In the genomic region with DNA sequence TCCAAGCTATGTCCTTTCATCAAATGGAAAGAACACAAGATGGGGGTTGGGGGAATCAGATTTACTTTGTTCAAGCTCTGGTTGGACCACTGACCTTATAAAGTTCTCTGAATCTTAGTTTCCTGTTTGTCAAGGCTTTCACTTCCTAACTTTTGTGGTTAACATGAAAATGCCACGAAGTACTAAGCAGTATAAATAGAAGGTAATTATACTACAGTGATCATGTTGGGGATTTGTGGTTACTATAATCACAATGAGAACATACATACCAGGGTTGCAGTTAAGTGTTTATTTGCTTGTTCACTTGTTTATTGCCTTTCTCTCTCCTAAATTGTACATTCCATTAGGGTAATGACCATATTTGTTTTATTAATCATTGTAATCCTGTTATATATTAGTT, we compare ENCODE assay signal across 1 cellular context.
A peak's percentile ranks its signal among the peaks of the same experiment; 100 is the strongest.
TF ChIP-seq lines count a peak whose summit lies in the region.

No MANE protein-coding gene starts in this region.

TF ChIP-seq in GM12878, 131 proteins besides CTCF, POLR2A, EP300 and RAD21 (continued from another document):
- TF ChIP-seq, protein P1, sequence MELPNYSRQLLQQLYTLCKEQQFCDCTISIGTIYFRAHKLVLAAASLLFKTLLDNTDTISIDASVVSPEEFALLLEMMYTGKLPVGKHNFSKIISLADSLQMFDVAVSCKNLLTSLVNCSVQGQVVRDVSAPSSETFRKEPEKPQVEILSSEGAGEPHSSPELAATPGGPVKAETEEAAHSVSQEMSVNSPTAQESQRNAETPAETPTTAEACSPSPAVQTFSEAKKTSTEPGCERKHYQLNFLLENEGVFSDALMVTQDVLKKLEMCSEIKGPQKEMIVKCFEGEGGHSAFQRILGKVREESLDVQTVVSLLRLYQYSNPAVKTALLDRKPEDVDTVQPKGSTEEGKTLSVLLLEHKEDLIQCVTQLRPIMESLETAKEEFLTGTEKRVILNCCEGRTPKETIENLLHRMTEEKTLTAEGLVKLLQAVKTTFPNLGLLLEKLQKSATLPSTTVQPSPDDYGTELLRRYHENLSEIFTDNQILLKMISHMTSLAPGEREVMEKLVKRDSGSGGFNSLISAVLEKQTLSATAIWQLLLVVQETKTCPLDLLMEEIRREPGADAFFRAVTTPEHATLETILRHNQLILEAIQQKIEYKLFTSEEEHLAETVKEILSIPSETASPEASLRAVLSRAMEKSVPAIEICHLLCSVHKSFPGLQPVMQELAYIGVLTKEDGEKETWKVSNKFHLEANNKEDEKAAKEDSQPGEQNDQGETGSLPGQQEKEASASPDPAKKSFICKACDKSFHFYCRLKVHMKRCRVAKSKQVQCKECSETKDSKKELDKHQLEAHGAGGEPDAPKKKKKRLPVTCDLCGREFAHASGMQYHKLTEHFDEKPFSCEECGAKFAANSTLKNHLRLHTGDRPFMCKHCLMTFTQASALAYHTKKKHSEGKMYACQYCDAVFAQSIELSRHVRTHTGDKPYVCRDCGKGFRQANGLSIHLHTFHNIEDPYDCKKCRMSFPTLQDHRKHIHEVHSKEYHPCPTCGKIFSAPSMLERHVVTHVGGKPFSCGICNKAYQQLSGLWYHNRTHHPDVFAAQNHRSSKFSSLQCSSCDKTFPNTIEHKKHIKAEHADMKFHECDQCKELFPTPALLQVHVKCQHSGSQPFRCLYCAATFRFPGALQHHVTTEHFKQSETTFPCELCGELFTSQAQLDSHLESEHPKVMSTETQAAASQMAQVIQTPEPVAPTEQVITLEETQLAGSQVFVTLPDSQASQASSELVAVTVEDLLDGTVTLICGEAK (IDR thresholded peaks at IDR 0.05; ENCODE audit: borderline replicate concordance): peak; percentile 63; the same call in 1 of the 2 replicates
- TF ChIP-seq MYC (IDR thresholded peaks at IDR 0.05; ENCODE audit: insufficient read depth, insufficient read length, insufficient replicate concordance, low read length, severe bottlenecking): no peak
- no peak for TF ChIP-seq MTA3 (IDR thresholded peaks at IDR 0.05; ENCODE audit: borderline replicate concordance, low read length)
- no peak for TF ChIP-seq CBX5 (IDR thresholded peaks at IDR 0.05; ENCODE audit: low read depth)
- peak; percentile 67 for TF ChIP-seq NFIC (IDR thresholded peaks at IDR 0.05; ENCODE audit: low read depth, low read length)
- TF ChIP-seq SUPT20H (IDR thresholded peaks at IDR 0.05; ENCODE audit: borderline replicate concordance, control insufficient read depth, low read depth, low read length): no peak
- no peak for TF ChIP-seq STAT3 (IDR thresholded peaks at IDR 0.05; ENCODE audit: low read depth, low read length)
- peak; percentile 56; the same call in 1 of the 2 replicates for TF ChIP-seq ATF7 (IDR thresholded peaks at IDR 0.05; ENCODE audit: low read depth)
- peak; percentile 60; the same call in 1 of the 2 replicates for TF ChIP-seq TBL1XR1 (IDR thresholded peaks at IDR 0.05; ENCODE audit: low read depth, low read length)
- TF ChIP-seq, protein P2, sequence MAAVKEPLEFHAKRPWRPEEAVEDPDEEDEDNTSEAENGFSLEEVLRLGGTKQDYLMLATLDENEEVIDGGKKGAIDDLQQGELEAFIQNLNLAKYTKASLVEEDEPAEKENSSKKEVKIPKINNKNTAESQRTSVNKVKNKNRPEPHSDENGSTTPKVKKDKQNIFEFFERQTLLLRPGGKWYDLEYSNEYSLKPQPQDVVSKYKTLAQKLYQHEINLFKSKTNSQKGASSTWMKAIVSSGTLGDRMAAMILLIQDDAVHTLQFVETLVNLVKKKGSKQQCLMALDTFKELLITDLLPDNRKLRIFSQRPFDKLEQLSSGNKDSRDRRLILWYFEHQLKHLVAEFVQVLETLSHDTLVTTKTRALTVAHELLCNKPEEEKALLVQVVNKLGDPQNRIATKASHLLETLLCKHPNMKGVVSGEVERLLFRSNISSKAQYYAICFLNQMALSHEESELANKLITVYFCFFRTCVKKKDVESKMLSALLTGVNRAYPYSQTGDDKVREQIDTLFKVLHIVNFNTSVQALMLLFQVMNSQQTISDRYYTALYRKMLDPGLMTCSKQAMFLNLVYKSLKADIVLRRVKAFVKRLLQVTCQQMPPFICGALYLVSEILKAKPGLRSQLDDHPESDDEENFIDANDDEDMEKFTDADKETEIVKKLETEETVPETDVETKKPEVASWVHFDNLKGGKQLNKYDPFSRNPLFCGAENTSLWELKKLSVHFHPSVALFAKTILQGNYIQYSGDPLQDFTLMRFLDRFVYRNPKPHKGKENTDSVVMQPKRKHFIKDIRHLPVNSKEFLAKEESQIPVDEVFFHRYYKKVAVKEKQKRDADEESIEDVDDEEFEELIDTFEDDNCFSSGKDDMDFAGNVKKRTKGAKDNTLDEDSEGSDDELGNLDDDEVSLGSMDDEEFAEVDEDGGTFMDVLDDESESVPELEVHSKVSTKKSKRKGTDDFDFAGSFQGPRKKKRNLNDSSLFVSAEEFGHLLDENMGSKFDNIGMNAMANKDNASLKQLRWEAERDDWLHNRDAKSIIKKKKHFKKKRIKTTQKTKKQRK (IDR thresholded peaks at IDR 0.05; ENCODE audit: low read depth, low read length): no peak
- TF ChIP-seq MEF2B (IDR thresholded peaks at IDR 0.05; ENCODE audit: partially characterized antibody, poor library complexity, severe bottlenecking): peak; percentile 93
- peak; percentile 68 for TF ChIP-seq DPF2 (IDR thresholded peaks at IDR 0.05)
- TF ChIP-seq ETV6 (conservative IDR thresholded peaks at IDR 0.05 in 1 of 2, IDR thresholded peaks at IDR 0.05 in 1 of 2; ENCODE audit: borderline replicate concordance in 1 of 2, low read depth in 1 of 2): peak in 1 of 2 experiments; percentile 55; a peak in 1 of 4 replicates
- TF ChIP-seq CHD2 (IDR thresholded peaks at IDR 0.05; ENCODE audit: borderline replicate concordance, low read depth, low read length): no peak
- peak; percentile 88 for TF ChIP-seq SPI1 (IDR thresholded peaks at IDR 0.05; ENCODE audit: borderline replicate concordance, insufficient read depth, low read depth, low read length)
- TF ChIP-seq IRF4 (IDR thresholded peaks at IDR 0.05; ENCODE audit: low read depth, low read length): no peak
- TF ChIP-seq, protein P3, sequence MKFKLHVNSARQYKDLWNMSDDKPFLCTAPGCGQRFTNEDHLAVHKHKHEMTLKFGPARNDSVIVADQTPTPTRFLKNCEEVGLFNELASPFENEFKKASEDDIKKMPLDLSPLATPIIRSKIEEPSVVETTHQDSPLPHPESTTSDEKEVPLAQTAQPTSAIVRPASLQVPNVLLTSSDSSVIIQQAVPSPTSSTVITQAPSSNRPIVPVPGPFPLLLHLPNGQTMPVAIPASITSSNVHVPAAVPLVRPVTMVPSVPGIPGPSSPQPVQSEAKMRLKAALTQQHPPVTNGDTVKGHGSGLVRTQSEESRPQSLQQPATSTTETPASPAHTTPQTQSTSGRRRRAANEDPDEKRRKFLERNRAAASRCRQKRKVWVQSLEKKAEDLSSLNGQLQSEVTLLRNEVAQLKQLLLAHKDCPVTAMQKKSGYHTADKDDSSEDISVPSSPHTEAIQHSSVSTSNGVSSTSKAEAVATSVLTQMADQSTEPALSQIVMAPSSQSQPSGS (IDR thresholded peaks at IDR 0.05; ENCODE audit: low read length): peak; percentile 72
- 0 out of 2 replicates have a peak, but pooled peaks have one; percentile 50 for TF ChIP-seq NR2F1 (conservative IDR thresholded peaks at IDR 0.05)
- TF ChIP-seq BHLHE40 (IDR thresholded peaks at IDR 0.05; ENCODE audit: borderline replicate concordance in 1 of 2, low read depth in 2 of 2, low read length in 1 of 2): peak in 1 of 2 experiments; percentile 25; a peak in 1 of 4 replicates
